8 cellular contexts compared by ENCODE assay signal in the genomic region with DNA sequence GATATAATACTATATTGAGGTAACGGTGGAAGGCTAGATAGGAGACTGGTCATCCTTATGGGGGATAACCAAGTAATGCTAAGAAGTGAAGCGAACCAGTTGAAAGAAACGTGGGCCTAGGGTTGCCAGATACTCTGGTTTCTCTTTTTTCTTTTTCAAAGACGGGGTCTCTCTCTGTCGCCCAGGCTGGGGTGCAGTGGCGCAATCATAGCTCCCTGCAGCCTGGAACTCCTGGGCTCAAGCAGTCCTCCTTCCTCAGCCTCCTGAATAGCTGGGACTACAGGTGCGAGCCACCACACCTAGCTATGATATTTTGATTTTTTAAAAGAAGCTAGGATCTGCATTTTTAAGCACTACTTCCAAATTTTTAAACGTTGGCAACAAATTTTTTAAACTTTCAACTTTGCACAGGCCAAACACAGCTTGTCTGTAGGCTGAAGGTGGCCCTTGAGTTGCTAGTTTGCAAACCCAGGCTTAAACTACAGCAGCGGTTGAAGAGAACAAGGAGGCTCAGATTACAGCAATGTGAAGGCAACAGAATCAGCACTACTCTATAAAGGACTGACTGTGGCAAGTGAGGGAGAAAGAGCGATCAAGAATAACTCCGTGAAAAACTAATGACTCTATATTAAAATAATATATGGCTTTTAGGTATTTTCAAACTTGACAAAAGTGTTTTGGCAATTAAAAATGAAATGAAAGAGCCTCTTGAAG. TPM values are rescaled to one million over a fixed set of nuclear protein-coding genes. Genes with fewer than 3 reads are reported as not detected.
DNase-seq lines count a peak whose midpoint lies in the region; ATAC-seq lines count a peak whose summit lies in the region.

No MANE protein-coding gene starts in this region.

- peak overlapping the region; percentile 97 for H3K4me2 ChIP-seq in BLaER1

- no peaks in the 10 kb centered on the region for H3K9me3 ChIP-seq in BLaER1
- no peaks in the 10 kb centered on the region for H3K9me3 ChIP-seq in KOPT-K1 (ENCODE audit: insufficient read depth, low read length, poor library complexity, severe bottlenecking)

- no peak for ATAC-seq in central memory CD8-positive, alpha-beta T cell (replicated peaks; ENCODE audit: extremely low read depth, poor library complexity, severe bottlenecking)
- ATAC-seq in natural killer cell treated with Interleukin-12 subunit alpha and Interleukin-12 subunit beta and Interleukin-15 and Interleukin-18, amount 100 ng/mL, for 72 hours: no peak
- no peak for ATAC-seq in GM18873 (IDR thresholded peaks at IDR 0.05; ENCODE audit: low FRiP score, unreplicated experiment)

- H3K4me3 ChIP-seq in BLaER1: peak overlapping the region; percentile 89

- peak overlapping the region; percentile 79 for H3K9ac ChIP-seq in BLaER1

- H3K27me3 ChIP-seq in BLaER1: no peaks in the 10 kb centered on the region

- peaks cover 7% of the 10 kb centered on the region for H3K36me3 Mint-ChIP-seq in central memory CD8-positive, alpha-beta T cell (ENCODE audit: insufficient read depth)
- H3K36me3 Mint-ChIP-seq in natural killer cell treated with Interleukin-12 subunit alpha and Interleukin-12 subunit beta and Interleukin-15 and Interleukin-18, amount 100 ng/mL, for 72 hours: no peaks in the 10 kb centered on the region

- peak overlapping the region; percentile 90 for H3K27ac Mint-ChIP-seq in central memory CD8-positive, alpha-beta T cell (ENCODE audit: low read depth)
- H3K27ac Mint-ChIP-seq in natural killer cell treated with Interleukin-12 subunit alpha and Interleukin-12 subunit beta and Interleukin-15 and Interleukin-18, amount 100 ng/mL, for 72 hours: peak overlapping the region; percentile 70 to 90

- DNase-seq in central memory CD8-positive, alpha-beta T cell (ENCODE audit: low spot score in 2 of 2): no peak
- DNase-seq in natural killer cell treated with Interleukin-12 subunit alpha and Interleukin-12 subunit beta and Interleukin-15 and Interleukin-18, amount 100 ng/mL, for 72 hours (ENCODE audit: low spot score): no peak
- no peak for DNase-seq in DMS114 treated with DMSO at 0.1 percent for 48 hours (lab: John Stamatoyannopoulos, UW; ENCODE audit: unreplicated experiment)
- no peak for DNase-seq in COLO829 (ENCODE audit: low spot score)
- DNase-seq in NCI-H345 (lab: John Stamatoyannopoulos, UW): no peak

- H3K27me3 Mint-ChIP-seq in central memory CD8-positive, alpha-beta T cell: no peaks in the 10 kb centered on the region
- H3K27me3 Mint-ChIP-seq in natural killer cell treated with Interleukin-12 subunit alpha and Interleukin-12 subunit beta and Interleukin-15 and Interleukin-18, amount 100 ng/mL, for 72 hours: no peaks in the 10 kb centered on the region

- no peak overlapping the region for H3K27ac ChIP-seq in BLaER1
- peak overlapping the region; percentile 65 for H3K27ac ChIP-seq in KOPT-K1 (ENCODE audit: low read depth, low read length, poor library complexity, severe bottlenecking)

- H4K20me1 ChIP-seq in BLaER1: 0 out of 2 replicates have a peak, but pooled peaks cover 9% of the 10 kb centered on the region

- peaks cover 26% of the 10 kb centered on the region for H3K4me1 Mint-ChIP-seq in central memory CD8-positive, alpha-beta T cell
- peaks cover 22 to 24% of the 10 kb centered on the region in 2 donors for H3K4me1 Mint-ChIP-seq in natural killer cell treated with Interleukin-12 subunit alpha and Interleukin-12 subunit beta and Interleukin-15 and Interleukin-18, amount 100 ng/mL, for 72 hours (ENCODE audit: low read depth in 2 of 2)

- H3K4me1 ChIP-seq in BLaER1: peaks cover 47% of the 10 kb centered on the region

- H3K36me3 ChIP-seq in BLaER1 (no peaks in the 10 kb centered on the region), KOPT-K1 (ENCODE audit: insufficient read depth, low read length) (no peaks in the 10 kb centered on the region)

- H3K9me3 Mint-ChIP-seq in central memory CD8-positive, alpha-beta T cell: no peaks in the 10 kb centered on the region
- no peaks in the 10 kb centered on the region for H3K9me3 Mint-ChIP-seq in natural killer cell treated with Interleukin-12 subunit alpha and Interleukin-12 subunit beta and Interleukin-15 and Interleukin-18, amount 100 ng/mL, for 72 hours

- H3K4me3 Mint-ChIP-seq in central memory CD8-positive, alpha-beta T cell: peak overlapping the region; percentile 84
- H3K4me3 Mint-ChIP-seq in natural killer cell treated with Interleukin-12 subunit alpha and Interleukin-12 subunit beta and Interleukin-15 and Interleukin-18, amount 100 ng/mL, for 72 hours: peak overlapping the region; percentile 97

RNA-seq across cellular contexts. Expression of a gene that starts 1.2 kb away (rescaled TPM):
- 10 to 100 TPM; 42.7 to 59.7 TPM for total RNA-seq in natural killer cell treated with Interleukin-12 subunit alpha and Interleukin-12 subunit beta and Interleukin-15 and Interleukin-18, amount 100 ng/mL, for 72 hours

RNA-seq across cellular contexts. Expression of a gene that starts 11.8 kb away (rescaled TPM):
- total RNA-seq in natural killer cell treated with Interleukin-12 subunit alpha and Interleukin-12 subunit beta and Interleukin-15 and Interleukin-18, amount 100 ng/mL, for 72 hours: 10 to 100 TPM; 36.0 to 66.1 TPM

RNA-seq across cellular contexts. Expression of a gene that starts 53.1 kb away (rescaled TPM):
- total RNA-seq in natural killer cell treated with Interleukin-12 subunit alpha and Interleukin-12 subunit beta and Interleukin-15 and Interleukin-18, amount 100 ng/mL, for 72 hours: 10 to 100 TPM; 67.3 to 74.7 TPM
